In genomic region chr6:116370717-116371383, GRCh38 we compare ENCODE assay signal across 8 cellular contexts. TPM values are rescaled to one million over a fixed set of nuclear protein-coding genes. Genes with fewer than 3 reads are reported as not detected.
DNase-seq lines count a peak whose midpoint lies in the region; ATAC-seq and TF ChIP-seq lines count a peak whose summit lies in the region.

Gene DSE (plus strand): TSS chr6:116370947. CDS start chr6:116399251, 28,304 bp downstream.

- H3K36me3 ChIP-seq in iPS-15b (ENCODE audit: control insufficient read depth, insufficient read depth, low read length): no peaks in the 10 kb centered on the region
- H3K36me3 ChIP-seq in skeletal muscle tissue (ENCODE audit: control insufficient read depth in 3 of 3, insufficient read depth in 3 of 3, low read length in 3 of 3): no peaks in the 10 kb centered on the region

- no peaks in the 10 kb centered on the region for H3K9me3 Mint-ChIP-seq in MCF 10A (ENCODE audit: unreplicated experiment)

- H3K4me3 Mint-ChIP-seq in MCF 10A (ENCODE audit: unreplicated experiment): peak within 1 kb of the TSS; percentile 85

- intact Hi-C loops in MCF 10A (cut with micrococcal nuclease): loop anchor here (1.0 to 5.0 kb wide), 4 partner anchors 27 to 160 kb away; no protein-coding TSS in a partner anchor

- H3K4me3 ChIP-seq in HL-60 (replicated peaks; ENCODE audit: insufficient read depth, low read length) (peak within 1 kb of the TSS; percentile 62), iPS-15b (ENCODE audit: low read depth, low read length) (peak within 1 kb of the TSS; percentile 86), skeletal muscle tissue (ENCODE audit: low read length in 3 of 3) (peak within 1 kb of the TSS; percentile 81 to 91 (median 88))

- no peaks in the 10 kb centered on the region for H3K9me3 ChIP-seq in iPS-15b (ENCODE audit: control insufficient read depth, insufficient read depth, low read length)
- H3K9me3 ChIP-seq in skeletal muscle tissue (ENCODE audit: control insufficient read depth in 3 of 3, low read length in 3 of 3): no peaks in the 10 kb centered on the region

- peak within 1 kb of the TSS; percentile 88 for H3K27ac Mint-ChIP-seq in MCF 10A (ENCODE audit: low read depth, unreplicated experiment)

- H3K27me3 Mint-ChIP-seq in MCF 10A (ENCODE audit: insufficient read depth, unreplicated experiment): no peaks in the 10 kb centered on the region

- peak; percentile 54 for ATAC-seq in GM19468 (IDR thresholded peaks at IDR 0.05; ENCODE audit: extremely low read depth, unreplicated experiment)

- peaks cover 18% of the 10 kb centered on the region for H3K36me3 Mint-ChIP-seq in MCF 10A (ENCODE audit: insufficient read depth, unreplicated experiment)

- CTCF ChIA-PET in MCF 10A (lab: Yijun Ruan, JAX): interaction anchor here (0.5 to 2.5 kb wide), 11 partner anchors 19 to 147 kb away, joined by 3 to 13 read pairs (median 4); no protein-coding TSS in a partner anchor

- H3K27ac ChIP-seq in HL-60 (replicated peaks) (no peak within 1 kb of the TSS), skeletal muscle tissue (ENCODE audit: low read depth, low read length) (peak within 1 kb of the TSS; percentile 88)

- H3K9ac ChIP-seq in iPS-15b (ENCODE audit: low read depth, low read length) (peak within 1 kb of the TSS; percentile 66), skeletal muscle tissue (ENCODE audit: low read depth in 1 of 3, low read length in 3 of 3) (peak within 1 kb of the TSS; percentile 77 to 95 (median 93))

- DNase-seq in D341Med (ENCODE audit: low spot score) (peak; percentile 80), HL-60 (ENCODE audit: low read depth in 1 of 2, low spot score in 1 of 2) (peak in 1 of 2 experiments; percentile 65), T1000 (lab: John Stamatoyannopoulos, UW) (peak; percentile 54), MCF 10A (ENCODE audit: unreplicated experiment) (peak; percentile 84), NCI-H1694 treated with DMSO at 0.1 percent for 48 hours (lab: John Stamatoyannopoulos, UW) (no peak)

- BruUV-seq in MCF 10A (replicated peaks; lab: Mats Ljungman, UMichigan): no TSS peak

- TF ChIP-seq CTCF in HL-60 (IDR thresholded peaks at IDR 0.05; ENCODE audit: insufficient read depth, low read length) (no peak), MCF 10A (IDR thresholded peaks at IDR 0.05; ENCODE audit: unreplicated experiment) (no peak)

- H3K4me1 ChIP-seq in iPS-15b (ENCODE audit: control insufficient read depth, insufficient read depth, low read length): peaks cover 4% of the 10 kb centered on the region
- H3K4me1 ChIP-seq in skeletal muscle tissue (ENCODE audit: control insufficient read depth in 3 of 3, insufficient read depth in 3 of 3, low read length in 3 of 3): peaks cover 4 to 12% (median 4%) of the 10 kb centered on the region in 3 donors

- H3K27me3 ChIP-seq in HL-60 (ENCODE audit: insufficient read depth, poor library complexity, severe bottlenecking) (no peaks in the 10 kb centered on the region), iPS-15b (ENCODE audit: control insufficient read depth, insufficient read depth, low read length) (no peaks in the 10 kb centered on the region), skeletal muscle tissue (ENCODE audit: control insufficient read depth in 3 of 3, insufficient read depth in 3 of 3, low read length in 3 of 3) (no peaks in the 10 kb centered on the region)

- H3K4me1 Mint-ChIP-seq in MCF 10A (ENCODE audit: insufficient read depth, unreplicated experiment): peaks cover 27% of the 10 kb centered on the region

- POLR2A ChIA-PET in MCF 10A (lab: Yijun Ruan, JAX): interaction anchor here (0.6 to 7.3 kb wide), 36 partner anchors 7 to 270 kb away, joined by 3 to 135 read pairs (median 6); partner anchors contain the start of genes NT5DC1, RWDD1 and TSPYL1

RNA-seq across cellular contexts. Expression of gene DSE, which starts in this region (rescaled TPM):
- total RNA-seq in MCF 10A (2022) (66.0 and 86.5 TPM in 2 replicates), skeletal muscle tissue (26.1 TPM)
